10 cellular contexts compared by ENCODE assay signal in genomic region chr1:67682659-67683197, GRCh38. TPM values are rescaled to one million over a fixed set of nuclear protein-coding genes. Genes with fewer than 3 reads are reported as not detected.
DNase-seq lines count a peak whose midpoint lies in the region; FAIRE-seq and TF ChIP-seq lines count a peak whose summit lies in the region.
"Had no signal": no experiment of that assay in that cellular context is flagged by ENCODE, and none has a peak within 500 bp of the region (broad histone marks: within the 10 kb centered on the region; RNA-seq: fewer than 3 reads in every experiment).

No MANE protein-coding gene starts in this region.

- peaks cover 25% of the 10 kb centered on the region for H3K79me2 ChIP-seq in MM.1S (ENCODE audit: low read length)

- H2AK5ac ChIP-seq in mesenchymal stem cell (ENCODE audit: low read length, severe bottlenecking) = no peak overlapping the region

- DNase-seq in BJ (ENCODE audit: low read depth) (peak; percentile 85), MG63 (peak; percentile 41), astrocyte of the hippocampus (ENCODE audit: low read depth, low spot score) (peak; percentile 71), mesenchymal stem cell (peak; percentile 65), OCI-M2 (lab: John Stamatoyannopoulos, UW; ENCODE audit: unreplicated experiment) (no peak), medulla oblongata (ENCODE audit: extremely low spot score) (no peak), GM19239 (ENCODE audit: insufficient read length, low spot score) (no peak), MM.1S (no peak)
- DNase-seq: activated T-cell treated with anti-CD3 and anti-CD28 coated beads for 4 hours, NCI-H1694 treated with DMSO at 0.1 percent for 48 hours had no signal

- H3K14ac ChIP-seq in mesenchymal stem cell (ENCODE audit: low read length in 2 of 2) = no peak overlapping the region

- no peaks in the 10 kb centered on the region for H3K9me2 ChIP-seq in MM.1S (replicated peaks; ENCODE audit: insufficient read depth, low read length)

- no peak overlapping the region for H3K18ac ChIP-seq in mesenchymal stem cell (ENCODE audit: low read depth in 1 of 2, low read length in 2 of 2)

- FAIRE-seq in GM19239 (lab: Jason Lieb, UNC) = no peak

- no peaks in the 10 kb centered on the region for H3K79me1 ChIP-seq in mesenchymal stem cell (replicated peaks; ENCODE audit: low read length, poor library complexity, severe bottlenecking)

- H2BK12ac ChIP-seq in mesenchymal stem cell (ENCODE audit: low read length in 2 of 2) = no peak overlapping the region

- POLR2A ChIA-PET in BJ (lab: Charles Lee) = interaction anchor here (0.6 kb wide), 2 partner anchors 641 to 750 kb away, joined by 3 read pairs; no protein-coding TSS in a partner anchor

- H3K36me3 ChIP-seq in BJ (ENCODE audit: control insufficient read depth, insufficient read depth, low read length) (peaks cover 3% of the 10 kb centered on the region; the same call in 1 of the 2 replicates), MG63 (peaks cover 22% of the 10 kb centered on the region), mesenchymal stem cell (ENCODE audit: control insufficient read depth in 1 of 2, insufficient read depth in 2 of 2, low read depth in 1 of 2, low read length in 2 of 2) (peaks cover 0 to 8% of the 10 kb centered on the region in 2 experiments), MM.1S (replicated peaks; ENCODE audit: insufficient read depth, low read length) (no peaks in the 10 kb centered on the region; the same call in 1 of the 2 replicates)

- H3K9ac ChIP-seq in mesenchymal stem cell (ENCODE audit: low read length) = peak overlapping the region; percentile 68
- H3K9ac ChIP-seq in MM.1S (ENCODE audit: low read length) = no peak overlapping the region

- H4K8ac ChIP-seq in mesenchymal stem cell (ENCODE audit: low read length) = no peak overlapping the region

- H2BK15ac ChIP-seq in mesenchymal stem cell (ENCODE audit: low read depth, poor library complexity, severe bottlenecking) = no peak overlapping the region

- H3K4ac ChIP-seq in mesenchymal stem cell (ENCODE audit: low read depth in 1 of 2, low read length in 2 of 2) = no peak overlapping the region

- H2AFZ ChIP-seq in mesenchymal stem cell (ENCODE audit: low read depth, low read length) (no peak overlapping the region), MM.1S (ENCODE audit: low read length) (no peak overlapping the region)

- H3K27me3 ChIP-seq in BJ (ENCODE audit: control insufficient read depth, insufficient read depth, low read length) (no peaks in the 10 kb centered on the region), MG63 (no peaks in the 10 kb centered on the region), mesenchymal stem cell (ENCODE audit: control insufficient read depth in 1 of 2, insufficient read depth in 1 of 2, low read length in 2 of 2) (no peaks in the 10 kb centered on the region), MM.1S (replicated peaks; ENCODE audit: insufficient read depth, low read length) (no peaks in the 10 kb centered on the region)

- CTCF ChIA-PET in BJ (lab: Yijun Ruan, JAX) = interaction anchor here (0.8 to 8.1 kb wide), 6 partner anchors 9 to 145 kb away, joined by 3 to 56 read pairs (median 6); no protein-coding TSS in a partner anchor

- no peak overlapping the region for H3K23ac ChIP-seq in mesenchymal stem cell (ENCODE audit: low read length in 2 of 2)

- H3K4me2 ChIP-seq in mesenchymal stem cell (ENCODE audit: low read length, poor library complexity, severe bottlenecking) (peak overlapping the region; percentile 32), MM.1S (ENCODE audit: low read depth, low read length) (no peak overlapping the region)

- 36% methylated on average over 2 of the region's 3 CpGs for WGBS in mesenchymal stem cell

- H3K4me1 ChIP-seq in mesenchymal stem cell (ENCODE audit: control insufficient read depth, insufficient read depth, low read depth, low read length) = peaks cover 2% of the 10 kb centered on the region
- H3K4me1 ChIP-seq in MM.1S (ENCODE audit: low read length) = peaks cover 11% of the 10 kb centered on the region; the same call in 1 of the 2 replicates

- H3F3A ChIP-seq in MM.1S (ENCODE audit: insufficient read depth, low read length) = peaks cover 19% of the 10 kb centered on the region

- H3K4me3 ChIP-seq in BJ (ENCODE audit: low read depth, low read length) (no peak overlapping the region), MG63 (no peak overlapping the region), mesenchymal stem cell (ENCODE audit: insufficient read depth in 1 of 2, low read depth in 1 of 2, low read length in 2 of 2) (peak overlapping the region in 1 of 2 experiments; percentile 71), MM.1S (ENCODE audit: low read length) (no peak overlapping the region)

- H4K20me1 ChIP-seq in MM.1S (ENCODE audit: insufficient read depth, low read length) = no peaks in the 10 kb centered on the region

- H3K27ac ChIP-seq in mesenchymal stem cell (ENCODE audit: low read length, poor library complexity, severe bottlenecking) = peak overlapping the region; percentile 70
- H3K27ac ChIP-seq in MM.1S (ENCODE audit: low read length) = no peak overlapping the region

- H4K91ac ChIP-seq in mesenchymal stem cell (ENCODE audit: low read length) = no peak overlapping the region

- H2BK5ac ChIP-seq in mesenchymal stem cell (ENCODE audit: low read depth, low read length, poor library complexity, severe bottlenecking) = no peak overlapping the region

- H3K9me3 ChIP-seq in MG63 (no peaks in the 10 kb centered on the region), mesenchymal stem cell (ENCODE audit: control insufficient read depth, low read length) (no peaks in the 10 kb centered on the region), MM.1S (replicated peaks; ENCODE audit: insufficient read depth, low read length) (no peaks in the 10 kb centered on the region)

- no peak for TF ChIP-seq CTCF in BJ (IDR thresholded peaks at IDR 0.05; ENCODE audit: insufficient read depth, low read depth, low read length)
- no peak for TF ChIP-seq CTCF in MM.1S (IDR thresholded peaks at IDR 0.05; ENCODE audit: low read length)

- no peak overlapping the region for H2BK120ac ChIP-seq in mesenchymal stem cell (ENCODE audit: low read depth, low read length)

RNA-seq across cellular contexts. Expression of gene GADD45A, which starts 2.3 kb away (rescaled TPM):
- polyA plus RNA-seq in BJ (2011; rRNA removed) = 27.4 and 32.1 TPM in 2 replicates
- 8.2 and 11.6 TPM in 2 replicates for polyA minus RNA-seq in BJ (2011; rRNA and poly(A)+ RNA removed)
- total RNA-seq in MG63 (2014; rRNA removed; shearing (Covaris generic); ENCODE audit: low replicate concordance) = 16.5 and 20.5 TPM in 2 replicates
- polyA plus RNA-seq in mesenchymal stem cell (2013, experiment 1 of 2) = 46.4 TPM
- polyA plus RNA-seq in mesenchymal stem cell (2013, experiment 2 of 2) = 48.5 TPM

Comparison
In these comparisons a context has a peak if more than half of its experiments do, and no peak if none do; other contexts are left out.
1. DNase-seq: peak in BJ (single experiment), MG63 (single experiment), astrocyte of the hippocampus (single experiment) and mesenchymal stem cell (single experiment); none in OCI-M2 (single experiment), medulla oblongata (single experiment), GM19239 (single experiment) and MM.1S (single experiment).